In the genomic region with DNA sequence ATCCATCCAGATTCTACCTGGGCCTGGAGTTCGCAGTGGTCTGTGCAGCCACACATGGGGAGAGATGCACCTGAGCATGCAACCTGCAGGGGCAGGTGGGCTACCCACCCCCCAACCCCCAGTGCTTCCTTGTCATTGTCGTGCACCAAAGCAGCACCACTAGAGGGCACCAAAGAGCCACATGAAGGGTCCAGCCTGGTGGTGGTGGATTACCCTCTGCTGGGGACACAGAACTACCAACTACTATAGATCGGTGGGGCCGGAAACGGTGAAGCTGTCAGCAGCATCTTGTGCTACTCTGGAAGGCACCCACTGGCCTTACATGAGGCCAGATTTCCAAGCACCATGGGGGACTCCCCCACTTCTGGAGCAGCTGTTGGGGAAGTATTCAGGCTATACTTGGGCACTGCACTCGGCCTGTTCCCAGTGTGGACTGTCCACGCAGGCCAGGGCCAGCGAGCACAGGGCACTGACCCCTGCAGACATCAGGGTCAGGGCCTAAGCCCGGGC, we compare ENCODE assay signal across 1 cellular context.
TF ChIP-seq lines count a peak whose summit lies in the region.

No MANE protein-coding gene starts in this region.

TF ChIP-seq in SK-N-SH, 30 proteins besides CTCF, POLR2A, EP300 and RAD21 (continued from another document):
- TF ChIP-seq, protein P1, sequence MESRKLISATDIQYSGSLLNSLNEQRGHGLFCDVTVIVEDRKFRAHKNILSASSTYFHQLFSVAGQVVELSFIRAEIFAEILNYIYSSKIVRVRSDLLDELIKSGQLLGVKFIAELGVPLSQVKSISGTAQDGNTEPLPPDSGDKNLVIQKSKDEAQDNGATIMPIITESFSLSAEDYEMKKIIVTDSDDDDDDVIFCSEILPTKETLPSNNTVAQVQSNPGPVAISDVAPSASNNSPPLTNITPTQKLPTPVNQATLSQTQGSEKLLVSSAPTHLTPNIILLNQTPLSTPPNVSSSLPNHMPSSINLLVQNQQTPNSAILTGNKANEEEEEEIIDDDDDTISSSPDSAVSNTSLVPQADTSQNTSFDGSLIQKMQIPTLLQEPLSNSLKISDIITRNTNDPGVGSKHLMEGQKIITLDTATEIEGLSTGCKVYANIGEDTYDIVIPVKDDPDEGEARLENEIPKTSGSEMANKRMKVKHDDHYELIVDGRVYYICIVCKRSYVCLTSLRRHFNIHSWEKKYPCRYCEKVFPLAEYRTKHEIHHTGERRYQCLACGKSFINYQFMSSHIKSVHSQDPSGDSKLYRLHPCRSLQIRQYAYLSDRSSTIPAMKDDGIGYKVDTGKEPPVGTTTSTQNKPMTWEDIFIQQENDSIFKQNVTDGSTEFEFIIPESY (IDR thresholded peaks at IDR 0.05; ENCODE audit: borderline replicate concordance, low read depth): no peak
- no peak for TF ChIP-seq YY1 (IDR thresholded peaks at IDR 0.05; ENCODE audit: low read depth)
TF ChIP-seq in SK-N-SH: peak in this region for 3.
